Comparison of ENCODE assay signal across 9 cellular contexts in the genomic region with DNA sequence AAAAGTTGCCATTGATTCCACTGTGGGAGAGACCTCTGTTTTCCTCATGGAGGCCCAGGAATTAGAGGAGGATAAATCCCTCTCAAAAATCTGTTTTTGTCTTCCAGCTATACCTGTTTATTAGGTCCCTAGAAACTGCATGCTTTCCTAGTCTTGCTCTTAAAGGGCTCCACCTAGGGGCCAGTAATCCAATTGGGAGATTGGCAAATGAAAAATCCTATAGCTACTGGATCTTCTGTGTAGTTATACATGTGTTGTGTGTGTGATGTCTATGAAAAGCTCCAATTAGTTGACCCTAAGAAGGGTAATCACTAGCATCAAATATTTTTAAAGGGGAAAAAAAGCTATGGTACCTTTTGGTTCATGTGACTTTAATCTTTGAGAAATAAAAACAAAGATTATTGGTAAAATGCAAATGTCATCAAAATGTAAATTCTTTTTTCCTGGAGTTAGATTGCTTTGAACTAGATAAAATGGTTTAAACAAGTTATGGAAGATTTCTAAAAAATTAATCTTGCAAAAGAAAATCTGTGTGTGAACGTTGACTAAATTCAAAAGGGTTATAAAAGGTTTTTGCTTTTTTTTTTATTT.
A peak's percentile ranks its signal among the peaks of the same experiment; 100 is the strongest.
DNase-seq lines count a peak whose midpoint lies in the region; ATAC-seq and TF ChIP-seq lines count a peak whose summit lies in the region.
"Had no signal": no experiment of that assay in that cellular context is flagged by ENCODE, and none has a peak within 500 bp of the region (broad histone marks: within the 10 kb centered on the region; RNA-seq: fewer than 3 reads in every experiment).

No MANE protein-coding gene starts in this region.

- no peaks in the 10 kb centered on the region for H3K36me3 Mint-ChIP-seq in activated CD4-positive, alpha-beta memory T cell treated with anti-CD3 and anti-CD28 coated beads for 36 hours

- POLR2A ChIA-PET in activated CD4-positive, alpha-beta memory T cell treated with anti-CD3 and anti-CD28 coated beads for 36 hours (lab: Charles Lee), result interaction anchor here (0.6 kb wide), 1 partner anchor 13 kb away, joined by 4 read pairs; no protein-coding TSS in a partner anchor

- TF ChIP-seq POLR2A in NB4 (IDR thresholded peaks at IDR 0.05; ENCODE audit: extremely low read depth, insufficient read length), result no peak

- H3K9me3 Mint-ChIP-seq in activated CD4-positive, alpha-beta memory T cell treated with anti-CD3 and anti-CD28 coated beads for 36 hours, result no peaks in the 10 kb centered on the region
- H3K9me3 Mint-ChIP-seq: activated B cell treated with CpG ODN at 0.5 μM for 24 hours had no signal

- TF ChIP-seq CTCF in GM12864 (IDR thresholded peaks at IDR 0.05; ENCODE audit: low read depth, low read length, missing control alignments), result peak; percentile 48
- peak; percentile 89 for TF ChIP-seq CTCF in NB4 (IDR thresholded peaks at IDR 0.05; ENCODE audit: low read depth, low read length)
- peak; percentile 82 for TF ChIP-seq CTCF in kidney epithelial cell (IDR thresholded peaks at IDR 0.05; ENCODE audit: insufficient read depth, low read length, poor library complexity, severe bottlenecking)

- peaks cover 25% of the 10 kb centered on the region for H3K4me1 Mint-ChIP-seq in activated CD4-positive, alpha-beta memory T cell treated with anti-CD3 and anti-CD28 coated beads for 36 hours (ENCODE audit: low read depth)
- H3K4me1 Mint-ChIP-seq: activated B cell treated with CpG ODN at 0.5 μM for 24 hours had no signal

- no peaks in the 10 kb centered on the region for H3K36me3 ChIP-seq in kidney epithelial cell (ENCODE audit: control insufficient read depth, insufficient read depth, low read length)

- H3K27me3 Mint-ChIP-seq in activated CD4-positive, alpha-beta memory T cell treated with anti-CD3 and anti-CD28 coated beads for 36 hours, result peaks cover 2% of the 10 kb centered on the region
- H3K27me3 Mint-ChIP-seq: activated B cell treated with CpG ODN at 0.5 μM for 24 hours had no signal

- ATAC-seq in HG03095 (IDR thresholded peaks at IDR 0.05; ENCODE audit: unreplicated experiment) (no peak), HG02678 (IDR thresholded peaks at IDR 0.05; ENCODE audit: unreplicated experiment) (no peak)

- H3K4me3 Mint-ChIP-seq in activated CD4-positive, alpha-beta memory T cell treated with anti-CD3 and anti-CD28 coated beads for 36 hours, result no peak overlapping the region
- H3K4me3 Mint-ChIP-seq: activated B cell treated with CpG ODN at 0.5 μM for 24 hours had no signal

- DNase-seq in GM12864 (ENCODE audit: low read depth) (no peak), NB4 (ENCODE audit: low read depth) (peak; percentile 50), amniotic epithelial cell (ENCODE audit: low read depth) (peak; percentile 53), kidney epithelial cell (ENCODE audit: low read depth) (no peak), activated gamma-delta T cell treated with Interleukin-2 at 50 U/mL for 16 hours (no peak)
- DNase-seq in activated CD4-positive, alpha-beta memory T cell treated with anti-CD3 and anti-CD28 coated beads for 36 hours, result no peak
- DNase-seq: activated B cell treated with CpG ODN at 0.5 μM for 24 hours had no signal

- CTCF ChIA-PET in activated CD4-positive, alpha-beta memory T cell treated with anti-CD3 and anti-CD28 coated beads for 36 hours (lab: Charles Lee), result interaction anchor here (0.7 to 5.4 kb wide), 11 partner anchors 9 to 284 kb away, joined by 3 to 34 read pairs (median 4); partner anchors contain the start of gene MIPEP

- no peaks in the 10 kb centered on the region for H3K27me3 ChIP-seq in kidney epithelial cell (ENCODE audit: control insufficient read depth, insufficient read depth, low read length)

- H3K4me3 ChIP-seq in GM12864 (ENCODE audit: low read depth, low read length), result no peak overlapping the region
- no peak overlapping the region for H3K4me3 ChIP-seq in NB4 (ENCODE audit: low read depth, low read length)
- no peak overlapping the region for H3K4me3 ChIP-seq in kidney epithelial cell (ENCODE audit: low read depth, low read length)

- intact Hi-C loops in activated CD4-positive, alpha-beta memory T cell treated with anti-CD3 and anti-CD28 coated beads for 36 hours (cut with micrococcal nuclease), result loop anchor here (1.0 kb wide), 1 partner anchor 39 kb away; no protein-coding TSS in a partner anchor

- H3K27ac Mint-ChIP-seq in activated CD4-positive, alpha-beta memory T cell treated with anti-CD3 and anti-CD28 coated beads for 36 hours, result no peak overlapping the region
- H3K27ac Mint-ChIP-seq: activated B cell treated with CpG ODN at 0.5 μM for 24 hours had no signal

Comparison
In these comparisons a context has a peak if more than half of its experiments do, and no peak if none do; other contexts are left out.
1. DNase-seq: peak in NB4 (single experiment) and amniotic epithelial cell (single experiment); none in GM12864 (single experiment), kidney epithelial cell (single experiment), activated gamma-delta T cell treated with Interleukin-2 at 50 U/mL for 16 hours (single experiment) and activated CD4-positive, alpha-beta memory T cell treated with anti-CD3 and anti-CD28 coated beads for 36 hours (single experiment).
2. Peak in every context shown above with its lines, with median percentiles within 50 percentile points of each other: CTCF ChIP-seq.